ENCODE assay signal across 13 cellular contexts in the genomic region with DNA sequence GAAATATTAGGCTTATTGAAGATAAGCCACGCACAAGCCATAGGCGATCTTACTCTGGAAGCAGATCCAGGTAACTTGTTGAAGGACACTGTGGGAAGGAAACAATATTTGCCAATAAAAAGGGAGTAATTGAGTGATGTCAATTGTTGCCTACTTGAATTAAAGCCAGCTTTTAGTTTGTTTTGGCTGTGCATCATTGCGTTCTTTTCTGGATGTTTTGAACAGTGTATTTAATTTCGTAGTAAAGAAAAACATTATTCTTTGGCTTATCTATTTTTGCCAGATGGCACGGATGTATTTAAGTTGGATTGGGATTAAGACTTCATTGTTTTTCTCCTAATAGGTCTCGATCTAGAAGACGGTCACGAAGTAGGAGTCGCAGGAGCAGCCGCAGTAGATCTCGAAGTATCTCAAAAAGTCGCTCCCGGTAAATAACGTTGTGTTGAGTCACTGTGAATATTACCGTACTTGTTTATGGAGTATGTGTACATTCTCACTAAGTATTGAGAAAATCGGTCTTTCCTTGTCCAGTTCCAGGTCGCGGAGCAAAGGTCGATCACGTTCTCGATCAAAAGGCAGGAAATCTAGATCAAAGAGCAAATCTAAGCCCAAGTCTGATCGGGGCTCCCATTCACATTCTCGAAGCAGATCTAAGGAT. TPM values are rescaled to one million over a fixed set of nuclear protein-coding genes. Genes with fewer than 3 reads are reported as not detected.
DNase-seq lines count a peak whose midpoint lies in the region; ATAC-seq lines count a peak whose summit lies in the region.
"Had no signal": no experiment of that assay in that cellular context is flagged by ENCODE, and none has a peak within 500 bp of the region (broad histone marks: within the 10 kb centered on the region; RNA-seq: fewer than 3 reads in every experiment).

No MANE protein-coding gene starts in this region.

- H3K4me1 Mint-ChIP-seq in activated naive CD4-positive, alpha-beta T cell treated with anti-CD3 and anti-CD28 coated beads, Interleukin-2, amount 50 U/mL, for 24 hours: peaks cover 57% of the 10 kb centered on the region
- peaks cover 53 to 55% (median 54%) of the 10 kb centered on the region in 3 donors for H3K4me1 Mint-ChIP-seq in T-cell

- no peak for DNase-seq in activated naive CD4-positive, alpha-beta T cell treated with anti-CD3 and anti-CD28 coated beads, Interleukin-2, amount 50 U/mL, for 16 hours
- DNase-seq in T-cell (no peak), dermis blood vessel endothelial cell (peak; percentile 46), SW 1271 (lab: John Stamatoyannopoulos, UW) (no peak), SHP77 treated with DMSO at 0.1 percent for 48 hours (lab: John Stamatoyannopoulos, UW) (no peak)
- DNase-seq in NK-92 treated with Interleukin-12 subunit alpha and Interleukin-12 subunit beta, amount 100 ng/mL, for 24 hours (lab: John Stamatoyannopoulos, UW): no peak
- DNase-seq: mucosa of descending colon; NCI-H1694 treated with DMSO at 0.1 percent for 48 hours; NCI-H69; right cardiac atrium; stimulated activated CD4-positive, alpha-beta T cell treated with anti-CD3 and anti-CD28 coated beads, Interleukin-2, amount 100 ng/mL, for 48 hours had no signal

- H3K4me3 Mint-ChIP-seq in activated naive CD4-positive, alpha-beta T cell treated with anti-CD3 and anti-CD28 coated beads, Interleukin-2, amount 50 U/mL, for 24 hours: peak overlapping the region; percentile 92
- H3K4me3 Mint-ChIP-seq in T-cell: peak overlapping the region; percentile 34 to 97 (median 35)

- peaks cover 37% of the 10 kb centered on the region for H3K36me3 Mint-ChIP-seq in activated naive CD4-positive, alpha-beta T cell treated with anti-CD3 and anti-CD28 coated beads, Interleukin-2, amount 50 U/mL, for 24 hours
- H3K36me3 Mint-ChIP-seq in T-cell: peaks cover 46% of the 10 kb centered on the region

- ATAC-seq in T-cell (replicated peaks in 1 of 4): no peak
- ATAC-seq: mucosa of descending colon, right cardiac atrium had no signal

- H3K4me2 ChIP-seq in skeletal muscle satellite cell (ENCODE audit: low read length): peak overlapping the region; percentile 97

- peaks cover 64% of the 10 kb centered on the region for H3K36me3 ChIP-seq in skeletal muscle satellite cell (ENCODE audit: insufficient read depth, low read length)

- no peaks in the 10 kb centered on the region for H3K27me3 Mint-ChIP-seq in activated naive CD4-positive, alpha-beta T cell treated with anti-CD3 and anti-CD28 coated beads, Interleukin-2, amount 50 U/mL, for 24 hours
- H3K27me3 Mint-ChIP-seq in T-cell: peaks cover 0 to under 1% of the 10 kb centered on the region in 2 donors

- H3K4me1 ChIP-seq in skeletal muscle satellite cell (ENCODE audit: control insufficient read depth, insufficient read depth, low read length): peaks cover 7% of the 10 kb centered on the region

- CTCF ChIA-PET in T-cell (lab: Charles Lee): interaction anchor here in 1 of 2 donors (1.2 kb wide), 1 partner anchor 10 kb away, joined by 4 read pairs; no protein-coding TSS in a partner anchor

- no peaks in the 10 kb centered on the region for H3K27me3 ChIP-seq in skeletal muscle satellite cell (ENCODE audit: control insufficient read depth, insufficient read depth, low read length)

- no peak overlapping the region for H3K4me3 ChIP-seq in skeletal muscle satellite cell (ENCODE audit: low read length)
- H3K4me3 ChIP-seq: mucosa of descending colon had no signal

- H3K9me3 Mint-ChIP-seq in activated naive CD4-positive, alpha-beta T cell treated with anti-CD3 and anti-CD28 coated beads, Interleukin-2, amount 50 U/mL, for 24 hours: no peaks in the 10 kb centered on the region
- H3K9me3 Mint-ChIP-seq in T-cell: no peaks in the 10 kb centered on the region

- H3K9ac ChIP-seq in skeletal muscle satellite cell (ENCODE audit: low read depth, low read length): no peak overlapping the region

- H3K27ac Mint-ChIP-seq in activated naive CD4-positive, alpha-beta T cell treated with anti-CD3 and anti-CD28 coated beads, Interleukin-2, amount 50 U/mL, for 24 hours: peak overlapping the region; percentile 70
- peak overlapping the region in 1 of 2 donors; percentile 66 for H3K27ac Mint-ChIP-seq in T-cell

- H3K9me3 ChIP-seq in skeletal muscle satellite cell (replicated peaks; ENCODE audit: low read length): no peaks in the 10 kb centered on the region
- H3K9me3 ChIP-seq: mucosa of descending colon had no signal

- POLR2A ChIA-PET in T-cell (lab: Charles Lee): interaction anchor here in 1 of 2 donors (0.6 kb wide), 1 partner anchor 481 kb away, joined by 18 read pairs; no protein-coding TSS in a partner anchor

RNA-seq across cellular contexts. Expression of a gene that starts 2.6 kb away (rescaled TPM):
- total RNA-seq in T-cell (100 to 1,000 TPM; 154 to 277 (median 174) TPM), dermis blood vessel endothelial cell (32.0 and 52.5 TPM in 2 replicates)
- total RNA-seq in skeletal muscle satellite cell (2012; rRNA removed): 43.9 and 46.1 TPM in 2 replicates

RNA-seq across cellular contexts. Expression of a gene that starts 47.2 kb away (rescaled TPM):
- total RNA-seq in T-cell (10 to 100 TPM; 15.5 to 20.1 (median 16.1) TPM), dermis blood vessel endothelial cell (2.4 and 8.2 TPM in 2 replicates)
- total RNA-seq in skeletal muscle satellite cell (2012; rRNA removed): 4.8 and 9.9 TPM in 2 replicates
